In genomic region chr11:94773842-94774241, GRCh38 we compare ENCODE assay signal across 14 cellular contexts. TPM values are rescaled to one million over a fixed set of nuclear protein-coding genes. Genes with fewer than 3 reads are reported as not detected.
DNase-seq lines count a peak whose midpoint lies in the region; ATAC-seq and TF ChIP-seq lines count a peak whose summit lies in the region.
"Had no signal": no experiment of that assay in that cellular context is flagged by ENCODE, and none has a peak within 500 bp of the region (broad histone marks: within the 10 kb centered on the region; RNA-seq: fewer than 3 reads in every experiment).

No MANE protein-coding gene starts in this region.

- H3K4ac ChIP-seq in IMR-90 (ENCODE audit: low read depth, low read length), result no peak overlapping the region
- peak overlapping the region; percentile 58 for H3K4ac ChIP-seq in trophoblast cell (ENCODE audit: low read depth, low read length)

- in situ Hi-C loops in IMR-90 (cut with MboI; ENCODE audit: low sequenced_read_pairs), result loop anchor here (25.0 kb wide), 1 partner anchor 637 kb away; the partner anchor contains the start of gene PANX1

- no peak overlapping the region for H3K4me3 Mint-ChIP-seq in endodermal cell
- H3K4me3 Mint-ChIP-seq: CD4-positive, alpha-beta memory T cell; GM23338 had no signal

- H2BK120ac ChIP-seq in IMR-90 (ENCODE audit: low read depth, low read length), result no peak overlapping the region
- no peak overlapping the region for H2BK120ac ChIP-seq in trophoblast cell (ENCODE audit: insufficient read depth, low read length, poor library complexity)

- H4K20me1 ChIP-seq in IMR-90 (ENCODE audit: insufficient read depth, low read length), result peaks cover 64% of the 10 kb centered on the region

- H3K9me3 Mint-ChIP-seq in endodermal cell, result peaks cover 5% of the 10 kb centered on the region
- H3K9me3 Mint-ChIP-seq: CD4-positive, alpha-beta memory T cell had no signal

- no peaks in the 10 kb centered on the region for H3K27me3 ChIP-seq in IMR-90 (ENCODE audit: control insufficient read depth, insufficient read depth, low read length)
- no peaks in the 10 kb centered on the region for H3K27me3 ChIP-seq in endodermal cell (ENCODE audit: control insufficient read depth, insufficient read depth, low read length, poor library complexity, severe bottlenecking)
- no peaks in the 10 kb centered on the region for H3K27me3 ChIP-seq in trophoblast cell (ENCODE audit: insufficient read depth, low read length)
- H3K27me3 ChIP-seq in skeletal muscle tissue (ENCODE audit: control insufficient read depth in 3 of 3, insufficient read depth in 3 of 3, low read length in 3 of 3), result no peaks in the 10 kb centered on the region
- H3K27me3 ChIP-seq: BE2C had no signal

- no TSS peak for BruUV-seq in IMR-90 (replicated peaks; lab: Mats Ljungman, UMichigan)

- H2AK5ac ChIP-seq in IMR-90 (ENCODE audit: low read depth, low read length), result no peak overlapping the region
- no peak overlapping the region for H2AK5ac ChIP-seq in trophoblast cell (ENCODE audit: low read length)

- POLR2A ChIA-PET in IMR-90 (lab: Charles Lee; ENCODE audit: unreplicated experiment), result no interaction called here

- peaks cover 16% of the 10 kb centered on the region for H3K4me1 ChIP-seq in IMR-90 (ENCODE audit: control insufficient read depth, insufficient read depth, low read length)
- peaks cover 9% of the 10 kb centered on the region for H3K4me1 ChIP-seq in endodermal cell (ENCODE audit: control insufficient read depth, insufficient read depth, low read length)
- H3K4me1 ChIP-seq in trophoblast cell (ENCODE audit: control insufficient read depth in 1 of 2, insufficient read depth in 2 of 2, low read length in 2 of 2), result peaks cover 10 to 20% of the 10 kb centered on the region in 2 experiments
- peaks cover 50 to 74% (median 60%) of the 10 kb centered on the region in 3 donors for H3K4me1 ChIP-seq in skeletal muscle tissue (ENCODE audit: control insufficient read depth in 3 of 3, insufficient read depth in 3 of 3, low read length in 3 of 3)

- WGBS in IMR-90 (ENCODE audit: extremely low coverage in 2 of 2, insufficient read length in 1 of 2), 2 experiments, result 100% methylated on average over 1 of the region's 8 CpGs; no CpG with 5 or more reads in 1 of the 2 experiments
- WGBS in endodermal cell (ENCODE audit: insufficient coverage in 1 of 2, insufficient read length in 1 of 2), 2 experiments, result 94 to 100% methylated on average over 7 of the region's 8 CpGs
- no CpG with 5 or more reads among the region's 8 CpGs for WGBS in trophoblast cell (ENCODE audit: extremely low coverage, insufficient coverage, insufficient read length)

- no peak overlapping the region for H4K91ac ChIP-seq in IMR-90 (ENCODE audit: insufficient read depth, low read depth, low read length)
- H4K91ac ChIP-seq in trophoblast cell (ENCODE audit: low read depth, low read length), result no peak overlapping the region

- H4K12ac ChIP-seq in trophoblast cell (ENCODE audit: low read depth, low read length), result no peak overlapping the region

- no peak for TF ChIP-seq POLR2A in IMR-90 (IDR thresholded peaks at IDR 0.05; ENCODE audit: low read depth, low read length)

- H3K4me2 ChIP-seq in IMR-90 (ENCODE audit: low read depth, low read length), result no peak overlapping the region
- H3K4me2 ChIP-seq in trophoblast cell (ENCODE audit: low read length), result no peak overlapping the region
- H3K4me2 ChIP-seq: GM23338 had no signal

- H3K18ac ChIP-seq in IMR-90 (ENCODE audit: low read depth, low read length) (no peak overlapping the region), trophoblast cell (ENCODE audit: low read length) (no peak overlapping the region)

- H3K27ac ChIP-seq in IMR-90 (ENCODE audit: insufficient read depth, low read length), result no peak overlapping the region
- H3K27ac ChIP-seq in endodermal cell (ENCODE audit: low read depth, low read length), result no peak overlapping the region
- no peak overlapping the region for H3K27ac ChIP-seq in trophoblast cell (ENCODE audit: low read depth, low read length)
- peak overlapping the region; percentile 67 for H3K27ac ChIP-seq in skeletal muscle tissue (ENCODE audit: low read depth, low read length)
- H3K27ac ChIP-seq: C4-2B had no signal

- H2BK12ac ChIP-seq in trophoblast cell (ENCODE audit: low read length), result no peak overlapping the region

- H3K4me1 Mint-ChIP-seq in endodermal cell, result peaks cover 59% of the 10 kb centered on the region

- H2AK9ac ChIP-seq in IMR-90 (replicated peaks; ENCODE audit: low read depth, low read length, poor library complexity), result no peak overlapping the region

- intact Hi-C loops in IMR-90 (cut with micrococcal nuclease) (no loop called here), Right ventricle myocardium superior (cut with DNase I) (no loop called here)

- H3K23ac ChIP-seq in IMR-90 (ENCODE audit: low read depth, low read length) (no peak overlapping the region), trophoblast cell (ENCODE audit: low read length) (no peak overlapping the region)

- no peak overlapping the region for H3K56ac ChIP-seq in IMR-90 (ENCODE audit: extremely low read depth, insufficient read depth, low read length)

- H4K8ac ChIP-seq in IMR-90 (ENCODE audit: low read depth in 2 of 2, low read length in 2 of 2) (no peak overlapping the region), trophoblast cell (ENCODE audit: low read depth, low read length) (no peak overlapping the region)

- H3K36me3 ChIP-seq in IMR-90 (ENCODE audit: control insufficient read depth, insufficient read depth, low read length), result no peaks in the 10 kb centered on the region
- peaks cover 16% of the 10 kb centered on the region for H3K36me3 ChIP-seq in endodermal cell (ENCODE audit: control insufficient read depth, insufficient read depth, low read length)
- no peaks in the 10 kb centered on the region for H3K36me3 ChIP-seq in trophoblast cell (ENCODE audit: control insufficient read depth in 1 of 2, insufficient read depth in 2 of 2, low read length in 2 of 2)
- H3K36me3 ChIP-seq in skeletal muscle tissue (ENCODE audit: control insufficient read depth in 3 of 3, insufficient read depth in 3 of 3, low read length in 3 of 3), result no peaks in the 10 kb centered on the region
- H3K36me3 ChIP-seq: BE2C had no signal

- no peak for ATAC-seq in IMR-90 (ENCODE audit: low read depth)
- ATAC-seq in Right ventricle myocardium superior (ENCODE audit: poor library complexity), result no peak
- ATAC-seq: GM23338 had no signal

- dilution Hi-C loops in IMR-90 (cut with HindIII; ENCODE audit: low sequenced_read_pairs, unreplicated experiment), result no loop called here

- H3K4me3 ChIP-seq in IMR-90 (ENCODE audit: insufficient read depth, low read depth, low read length) (no peak overlapping the region), endodermal cell (ENCODE audit: low read length) (peak overlapping the region; percentile 96), trophoblast cell (ENCODE audit: low read depth, low read length) (no peak overlapping the region), skeletal muscle tissue (ENCODE audit: low read length in 3 of 3) (peak overlapping the region in 1 of 3 donors; percentile 6)
- H3K4me3 ChIP-seq: GM23338 had no signal

- H4K5ac ChIP-seq in IMR-90 (ENCODE audit: low read depth, low read length), result no peak overlapping the region

- no peak for DNase-seq in IMR-90
- no peak for DNase-seq in endodermal cell
- peak; percentile 61 to 85 for DNase-seq in trophoblast cell
- DNase-seq in Right ventricle myocardium superior, result no peak
- DNase-seq in NCI-H128 (lab: John Stamatoyannopoulos, UW; ENCODE audit: unreplicated experiment), result no peak
- no peak for DNase-seq in NCI-H187 (lab: John Stamatoyannopoulos, UW)
- DNase-seq: BE2C; CD4-positive, alpha-beta memory T cell; DMS79 treated with DMSO at 0.1 percent for 48 hours; EL; H7 had no signal

- peaks cover 6% of the 10 kb centered on the region for H3K36me3 Mint-ChIP-seq in endodermal cell (ENCODE audit: low read depth)
- H3K36me3 Mint-ChIP-seq: CD4-positive, alpha-beta memory T cell had no signal

- H2BK15ac ChIP-seq in IMR-90 (ENCODE audit: low read depth, low read length), result no peak overlapping the region

- no peak for TF ChIP-seq CTCF in IMR-90 (conservative IDR thresholded peaks at IDR 0.05; ENCODE audit: low read depth, low read length)
- no peak for TF ChIP-seq CTCF in endodermal cell (conservative IDR thresholded peaks at IDR 0.05)

- CTCF ChIA-PET in IMR-90 (lab: Yijun Ruan, JAX), result no interaction called here

- H3K9ac ChIP-seq in IMR-90 (ENCODE audit: low read depth, low read length) (no peak overlapping the region), endodermal cell (ENCODE audit: extremely low read depth, low read length, poor library complexity, severe bottlenecking) (no peak overlapping the region), trophoblast cell (ENCODE audit: low read length) (no peak overlapping the region), skeletal muscle tissue (ENCODE audit: low read depth in 1 of 3, low read length in 3 of 3) (no peak overlapping the region)

- H3K9me1 ChIP-seq in IMR-90 (ENCODE audit: insufficient read depth, low read length), result peaks cover 28% of the 10 kb centered on the region

- H3K79me1 ChIP-seq in IMR-90 (ENCODE audit: low read depth in 1 of 2, low read length in 2 of 2), result peaks cover 24 to 77% of the 10 kb centered on the region in 2 experiments
- peaks cover 9% of the 10 kb centered on the region for H3K79me1 ChIP-seq in trophoblast cell (ENCODE audit: low read length)

- peaks cover 26% of the 10 kb centered on the region for H3K79me2 ChIP-seq in trophoblast cell (ENCODE audit: control insufficient read depth, insufficient read depth, low read length, poor library complexity)

- H3K14ac ChIP-seq in IMR-90 (replicated peaks; ENCODE audit: low read depth, low read length) (0 out of 2 replicates have a peak overlapping the region, but pooled peaks have one; percentile 15), trophoblast cell (ENCODE audit: low read length) (no peak overlapping the region)

- no peak overlapping the region for H2BK5ac ChIP-seq in IMR-90 (ENCODE audit: low read depth, low read length, poor library complexity, severe bottlenecking)
- H2BK5ac ChIP-seq in trophoblast cell (ENCODE audit: low read depth, low read length, poor library complexity), result no peak overlapping the region

- TF ChIP-seq RAD21 in IMR-90 (IDR thresholded peaks at IDR 0.05; ENCODE audit: low read length), result no peak

- H3K9me3 ChIP-seq in IMR-90 (ENCODE audit: control insufficient read depth, insufficient read depth, low read length) (no peaks in the 10 kb centered on the region), endodermal cell (ENCODE audit: control insufficient read depth, low read length) (peaks cover 7% of the 10 kb centered on the region), trophoblast cell (ENCODE audit: insufficient read depth, low read depth, low read length) (peaks cover 2% of the 10 kb centered on the region), skeletal muscle tissue (ENCODE audit: control insufficient read depth in 3 of 3, low read length in 3 of 3) (no peaks in the 10 kb centered on the region)
- H3K9me3 ChIP-seq: BE2C had no signal

- H3K27ac Mint-ChIP-seq in endodermal cell, result no peak overlapping the region
- H3K27ac Mint-ChIP-seq: CD4-positive, alpha-beta memory T cell; GM23338 had no signal

- peaks cover 2% of the 10 kb centered on the region for H3K27me3 Mint-ChIP-seq in endodermal cell (ENCODE audit: insufficient read depth)

- no peak overlapping the region for H2BK20ac ChIP-seq in IMR-90 (ENCODE audit: low read depth, low read length)

- H2AFZ ChIP-seq in IMR-90 (replicated peaks; ENCODE audit: low read length, poor library complexity) (no peak overlapping the region), trophoblast cell (ENCODE audit: insufficient read depth, low read length, poor library complexity) (no peak overlapping the region)
- H2AFZ ChIP-seq: GM23338 had no signal

RNA-seq across cellular contexts. Expression of gene AMOTL1, which starts 5.7 kb away (rescaled TPM):
- total RNA-seq in IMR-90 (2012; rRNA removed) (49.5 and 58.6 TPM in 2 replicates), endodermal cell (10 to 100 TPM; 45.0 to 60.0 TPM), skeletal muscle tissue (79.3 TPM), Right ventricle myocardium superior (45.5 TPM)
- polyA plus RNA-seq in IMR-90 (2012; rRNA removed), result 18.4 and 18.6 TPM in 2 replicates
- 7.3 and 11.0 TPM in 2 replicates for polyA plus RNA-seq in IMR-90 (2012; cell fraction: cytosol; rRNA removed)
- polyA plus RNA-seq in IMR-90 (2012; cell fraction: nucleus; rRNA removed; ENCODE audit: low replicate concordance), result 12.2 and 20.9 TPM in 2 replicates
- polyA plus RNA-seq in endodermal cell (2013, experiment 1 of 2), result 30.1 TPM
- polyA plus RNA-seq in endodermal cell (2013, experiment 2 of 2), result 33.0 TPM
- polyA plus RNA-seq in trophoblast cell (2013), result 31.6 and 32.9 TPM in 2 replicates

Comparison
In these comparisons a context has a peak if more than half of its experiments do, and no peak if none do; other contexts are left out.
1. DNase-seq: peak in trophoblast cell (2 of 2); none in IMR-90 (single experiment), endodermal cell (single experiment), Right ventricle myocardium superior (single experiment), NCI-H128 (single experiment) and NCI-H187 (0 of 2).